8 cellular contexts compared by ENCODE assay signal in the genomic region with DNA sequence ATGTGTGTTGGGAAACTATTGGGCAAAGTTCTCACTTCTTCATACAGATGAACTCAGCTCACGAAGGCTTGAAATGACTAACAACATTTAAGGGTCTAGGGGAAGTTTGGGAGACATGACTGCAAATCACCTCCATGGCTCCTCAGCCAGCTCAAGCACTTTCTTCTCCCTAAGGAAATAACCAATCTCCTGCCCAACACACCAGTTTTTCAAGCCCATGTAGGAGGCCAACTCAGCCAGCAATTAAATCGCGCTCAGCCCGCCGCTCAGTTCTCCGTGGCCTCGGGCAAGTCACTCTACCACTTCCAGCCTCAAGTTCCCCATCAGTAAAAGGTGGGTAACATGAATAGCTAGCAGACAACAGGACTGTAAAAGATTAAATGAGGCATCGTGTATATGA. TPM values are rescaled to one million over a fixed set of nuclear protein-coding genes. Genes with fewer than 3 reads are reported as not detected.
DNase-seq lines count a peak whose midpoint lies in the region; ATAC-seq and TF ChIP-seq lines count a peak whose summit lies in the region.

No MANE protein-coding gene starts in this region.

- H3K27me3 Mint-ChIP-seq in T-helper 17 cell = no peaks in the 10 kb centered on the region

- ATAC-seq in T-helper 17 cell = peak; percentile 1
- no peak for ATAC-seq in gastrocnemius medialis
- ATAC-seq in GM18867 (IDR thresholded peaks at IDR 0.05; ENCODE audit: unreplicated experiment) = no peak

- H3K36me3 ChIP-seq in gastrocnemius medialis = peaks cover 0 to 2% of the 10 kb centered on the region in 2 donors

- TF ChIP-seq CTCF in fibroblast of the aortic adventitia (IDR thresholded peaks at IDR 0.05; ENCODE audit: insufficient read depth, low read length) = no peak
- no peak for TF ChIP-seq CTCF in gastrocnemius medialis (IDR thresholded peaks at IDR 0.05 in 4 of 5, conservative IDR thresholded peaks at IDR 0.05 in 1 of 5)

- peaks cover 44% of the 10 kb centered on the region for H3K4me1 Mint-ChIP-seq in T-helper 17 cell

- intact Hi-C loops in gastrocnemius medialis (cut with DNase I; ENCODE audit: low total_unique reads) = loop anchor here (2.0 to 10.0 kb wide), 3 partner anchors 79 to 243 kb away; a partner anchor contains a TSS

- no peaks in the 10 kb centered on the region for H3K9me3 ChIP-seq in T-helper 17 cell (ENCODE audit: control insufficient read depth, low read length, poor library complexity, severe bottlenecking)
- H3K9me3 ChIP-seq in gastrocnemius medialis = no peaks in the 10 kb centered on the region

- peak overlapping the region; percentile 90 to 96 (median 94) for H3K27ac ChIP-seq in gastrocnemius medialis

- in situ Hi-C loops in gastrocnemius medialis (cut with MboI; ENCODE audit: low sequenced_read_pairs in 4 of 4) = no loop called here

- peak; percentile 35 for DNase-seq in stimulated activated naive CD4-positive, alpha-beta T cell treated with Interleukin-2 at 50 U/mL for 16 hours (lab: John Stamatoyannopoulos, UW)
- DNase-seq in stimulated activated naive CD4-positive, alpha-beta T cell (lab: John Stamatoyannopoulos, UW) = no peak
- DNase-seq in T-helper 17 cell (no peak), fibroblast of the aortic adventitia (ENCODE audit: low read depth) (no peak), gastrocnemius medialis (no peak), HuH-7 (ENCODE audit: low spot score) (no peak)
- DNase-seq in central memory CD4-positive, alpha-beta T cell = no peak

- peak overlapping the region; percentile 100 for H3K27ac Mint-ChIP-seq in T-helper 17 cell

- H3K4me3 ChIP-seq in fibroblast of the aortic adventitia (ENCODE audit: low read depth, low read length) (peak overlapping the region; percentile 82), gastrocnemius medialis (peak overlapping the region; percentile 78 to 86 (median 80))

- TF ChIP-seq POLR2A in gastrocnemius medialis (IDR thresholded peaks at IDR 0.05) = no peak

- no peaks in the 10 kb centered on the region for H3K27me3 ChIP-seq in gastrocnemius medialis

- H3K36me3 Mint-ChIP-seq in T-helper 17 cell (ENCODE audit: low read depth) = peaks cover 2% of the 10 kb centered on the region

- H3K4me1 ChIP-seq in gastrocnemius medialis = peaks cover 54 to 62% of the 10 kb centered on the region in 2 donors

- peak overlapping the region; percentile 96 for H3K4me3 Mint-ChIP-seq in T-helper 17 cell

RNA-seq across cellular contexts. Expression of a gene that starts 0.8 kb away (rescaled TPM):
- 10 to 100 TPM; 70.3 to 71.2 TPM for total RNA-seq in T-helper 17 cell
- total RNA-seq in fibroblast of the aortic adventitia (ENCODE audit: low replicate concordance) = 28.6 and 34.1 TPM in 2 replicates
- total RNA-seq in gastrocnemius medialis = 10 to 100 TPM; 19.7 to 28.7 (median 23.0) TPM

RNA-seq across cellular contexts. Expression of a gene that starts 26.5 kb away (rescaled TPM):
- 1 to 10 TPM; 3.9 to 4.5 TPM for total RNA-seq in T-helper 17 cell
- total RNA-seq in fibroblast of the aortic adventitia (ENCODE audit: low replicate concordance) = 1.5 and 3.5 TPM in 2 replicates
- not detected for total RNA-seq in gastrocnemius medialis

RNA-seq across cellular contexts. Expression of a gene that starts 35.3 kb away (rescaled TPM):
- total RNA-seq in T-helper 17 cell (10 to 100 TPM; 44.8 to 80.7 TPM), fibroblast of the aortic adventitia (ENCODE audit: low replicate concordance) (44.4 and 113 TPM in 2 replicates), gastrocnemius medialis (100 to 1,000 TPM in 2 of 4 donors, 10 to 100 TPM in 2; 44.3 to 163 (median 105) TPM)
